Comparison of ENCODE assay signal across 35 cellular contexts in the genomic region with DNA sequence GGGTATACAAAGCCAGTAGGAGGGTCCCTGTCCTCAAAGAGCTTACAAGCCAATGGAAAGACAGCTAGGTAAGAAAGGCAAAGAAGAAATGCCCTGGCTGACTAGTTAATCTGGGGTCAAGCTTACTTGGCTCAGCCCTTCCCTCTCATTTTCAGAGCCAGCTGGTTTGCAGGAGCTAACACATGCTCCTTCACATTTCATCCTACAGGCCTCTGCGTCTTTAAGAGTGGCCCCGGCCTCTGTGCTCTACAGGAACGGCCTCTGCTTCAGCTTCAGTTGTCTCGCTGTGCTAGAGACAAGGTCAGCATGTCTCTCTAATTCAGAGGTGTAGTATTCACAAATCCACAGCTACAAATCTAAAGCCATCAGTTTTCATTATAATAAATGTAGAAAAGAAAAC. TPM values are rescaled to one million over a fixed set of nuclear protein-coding genes. Genes with fewer than 3 reads are reported as not detected.
"Had no signal": no experiment of that assay in that cellular context is flagged by ENCODE, and none has a peak within 500 bp of the region (broad histone marks: within the 10 kb centered on the region; RNA-seq: fewer than 3 reads in every experiment).

No MANE protein-coding gene starts in this region.

- H3K4me3 Mint-ChIP-seq: activated CD4-positive, alpha-beta T cell treated with anti-CD3 and anti-CD28 coated beads, Interleukin-2, amount 10 ng/mL, durations not matched to agents 24 days and 14 days; activated CD8-positive, alpha-beta T cell treated with anti-CD3 and anti-CD28 coated beads for 36 hours; activated naive CD4-positive, alpha-beta T cell treated with anti-CD3 and anti-CD28 coated beads for 36 hours; activated naive CD8-positive, alpha-beta T cell treated with anti-CD3 and anti-CD28 coated beads, Interleukin-2, amount 50 U/mL, for 24 hours; activated T-cell treated with anti-CD3 and anti-CD28 coated beads, Interleukin-2, amount 50 U/mL, for 24 hours; brain had no signal

- H3K27ac Mint-ChIP-seq: activated CD4-positive, alpha-beta T cell treated with anti-CD3 and anti-CD28 coated beads, Interleukin-2, amount 10 ng/mL, durations not matched to agents 24 days and 14 days; activated CD8-positive, alpha-beta T cell treated with anti-CD3 and anti-CD28 coated beads for 36 hours; activated naive CD4-positive, alpha-beta T cell treated with anti-CD3 and anti-CD28 coated beads for 36 hours; activated naive CD4-positive, alpha-beta T cell treated with anti-CD3 and anti-CD28 coated beads, Interleukin-2, amount 50 U/mL, for 72 hours; activated naive CD8-positive, alpha-beta T cell treated with anti-CD3 and anti-CD28 coated beads, Interleukin-2, amount 50 U/mL, for 24 hours; activated T-cell treated with anti-CD3 and anti-CD28 coated beads, Interleukin-2, amount 50 U/mL, for 24 hours; activated T-helper 2 cell treated with anti-CD3 and anti-CD28 coated beads, Interferon-gamma antibody, Interleukin-2, Interleukin-4, amounts not matched to agents 10 μg/mL and 5 μg/mL and 100 μg/mL, durations not matched to agents 14 hours and 24 hours and 36 hours; brain had no signal

- DNase-seq: activated CD4-positive, alpha-beta T cell treated with anti-CD3 and anti-CD28 coated beads, Interleukin-2, amount 10 ng/mL, durations not matched to agents 24 days and 14 days; activated CD4-positive, alpha-beta T cell treated with anti-CD3 and anti-CD28 coated beads, Interleukin-2, amount 50 U/mL, for 4 hours; activated CD4-positive, CD25-positive, alpha-beta regulatory T cell; activated CD8-positive, alpha-beta T cell treated with anti-CD3 and anti-CD28 coated beads for 36 hours; activated gamma-delta T cell; activated naive CD4-positive, alpha-beta T cell treated with anti-CD3 and anti-CD28 coated beads for 36 hours; activated naive CD8-positive, alpha-beta T cell treated with anti-CD3 and anti-CD28 coated beads, Interleukin-2, amount 50 U/mL, for 24 hours; activated T-cell treated with anti-CD3 and anti-CD28 coated beads, Interleukin-2, amount 50 U/mL, for 24 hours; anterior cingulate cortex; caudate nucleus; cerebellar nuclear complex; NCI-H1092 treated with DMSO at 0.1 percent for 48 hours; NCI-H1417; NCI-H146; NCI-H187; NCI-H2029 treated with DMSO at 0.1 percent for 48 hours; NCI-H2107; NCI-H2171; NCI-H446; NCI-H510A treated with DMSO at 0.1 percent for 48 hours; NCI-H526 treated with DMSO at 0.1 percent for 48 hours; NCI-H774; NK-92 treated with Interleukin-12 subunit alpha and Interleukin-12 subunit beta, amount 100 ng/mL, for 24 hours; PC-9; Right ventricle myocardium superior; SW 1271; T-helper 1 cell; T-helper 2 cell; T-helper 9 cell had no signal

- H3K36me3 Mint-ChIP-seq: activated naive CD4-positive, alpha-beta T cell treated with anti-CD3 and anti-CD28 coated beads, Interleukin-2, amount 50 U/mL, for 72 hours had no signal

- H3K27me3 Mint-ChIP-seq: activated CD4-positive, alpha-beta T cell treated with anti-CD3 and anti-CD28 coated beads, Interleukin-2, amount 10 ng/mL, durations not matched to agents 24 days and 14 days; activated CD8-positive, alpha-beta T cell treated with anti-CD3 and anti-CD28 coated beads for 36 hours; activated naive CD8-positive, alpha-beta T cell treated with anti-CD3 and anti-CD28 coated beads, Interleukin-2, amount 50 U/mL, for 24 hours; activated T-cell treated with anti-CD3 and anti-CD28 coated beads, Interleukin-2, amount 50 U/mL, for 24 hours; brain had no signal

- ATAC-seq: activated CD8-positive, alpha-beta T cell treated with anti-CD3 and anti-CD28 coated beads for 36 hours; activated naive CD4-positive, alpha-beta T cell treated with anti-CD3 and anti-CD28 coated beads, Interleukin-2, amount 50 U/mL, for 72 hours; activated naive CD8-positive, alpha-beta T cell treated with anti-CD3 and anti-CD28 coated beads, Interleukin-2, amount 50 U/mL, for 24 hours had no signal

- H3K27ac ChIP-seq: KMS-11, PC-9, VCaP had no signal

- H3K9me3 Mint-ChIP-seq: activated CD4-positive, alpha-beta T cell treated with anti-CD3 and anti-CD28 coated beads, Interleukin-2, amount 10 ng/mL, durations not matched to agents 24 days and 14 days; activated CD8-positive, alpha-beta T cell treated with anti-CD3 and anti-CD28 coated beads for 36 hours; activated naive CD4-positive, alpha-beta T cell treated with anti-CD3 and anti-CD28 coated beads for 36 hours; activated naive CD4-positive, alpha-beta T cell treated with anti-CD3 and anti-CD28 coated beads, Interleukin-2, amount 50 U/mL, for 72 hours; activated naive CD8-positive, alpha-beta T cell treated with anti-CD3 and anti-CD28 coated beads, Interleukin-2, amount 50 U/mL, for 24 hours; activated T-cell treated with anti-CD3 and anti-CD28 coated beads, Interleukin-2, amount 50 U/mL, for 24 hours; activated T-helper 2 cell treated with anti-CD3 and anti-CD28 coated beads, Interferon-gamma antibody, Interleukin-2, Interleukin-4, amounts not matched to agents 10 μg/mL and 5 μg/mL and 100 μg/mL, durations not matched to agents 14 hours and 24 hours and 36 hours; brain had no signal

- FAIRE-seq: bronchial epithelial cell had no signal

- H3K4me3 ChIP-seq: PC-9 had no signal

RNA-seq across cellular contexts. Expression of gene ELMOD1, which starts 40.6 kb away (rescaled TPM):
- total RNA-seq: activated CD4-positive, alpha-beta T cell treated with anti-CD3 and anti-CD28 coated beads, Interleukin-2, amount 10 ng/mL, durations not matched to agents 24 days and 14 days; activated CD8-positive, alpha-beta T cell treated with anti-CD3 and anti-CD28 coated beads for 36 hours; activated naive CD4-positive, alpha-beta T cell treated with anti-CD3 and anti-CD28 coated beads for 36 hours; activated naive CD4-positive, alpha-beta T cell treated with anti-CD3 and anti-CD28 coated beads, Interleukin-2, amount 50 U/mL, for 72 hours; activated T-helper 2 cell treated with anti-CD3 and anti-CD28 coated beads, Interferon-gamma antibody, Interleukin-2, Interleukin-4, amounts not matched to agents 10 μg/mL and 5 μg/mL and 100 μg/mL, durations not matched to agents 14 hours and 24 hours and 36 hours; PC-9 had no signal
